Comparison of ENCODE assay signal across 18 cellular contexts in the genomic region with DNA sequence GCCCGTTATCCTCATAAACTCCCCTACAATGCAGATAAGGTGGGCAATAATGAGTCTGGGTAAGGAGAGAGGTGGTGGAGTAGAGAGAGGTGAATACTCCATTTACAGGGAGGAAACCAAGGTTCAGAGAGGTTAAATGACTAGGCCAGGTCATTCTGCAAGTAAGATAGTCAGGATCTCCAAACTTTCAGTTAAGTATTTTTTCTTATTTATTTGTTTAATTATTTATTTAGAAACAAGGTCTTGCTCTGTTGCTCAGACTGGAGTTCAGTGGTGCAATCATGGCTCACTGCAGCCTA. TPM values are rescaled to one million over a fixed set of nuclear protein-coding genes. Genes with fewer than 3 reads are reported as not detected.
DNase-seq lines count a peak whose midpoint lies in the region; ATAC-seq and TF ChIP-seq lines count a peak whose summit lies in the region.
"Had no signal": no experiment of that assay in that cellular context is flagged by ENCODE, and none has a peak within 500 bp of the region (broad histone marks: within the 10 kb centered on the region; RNA-seq: fewer than 3 reads in every experiment).

No MANE protein-coding gene starts in this region.

- no peaks in the 10 kb centered on the region for H3K27me3 Mint-ChIP-seq in activated naive CD4-positive, alpha-beta T cell treated with anti-CD3 and anti-CD28 coated beads for 36 hours (ENCODE audit: low read depth)
- no peaks in the 10 kb centered on the region for H3K27me3 Mint-ChIP-seq in T-cell
- H3K27me3 Mint-ChIP-seq in stimulated activated naive CD8-positive, alpha-beta T cell treated with anti-CD3 and anti-CD28 coated beads, Interleukin-15, Interleukin-2, amounts not matched to agents 100 ng/mL and 50 ng/mL, for 24 hours, result no peaks in the 10 kb centered on the region

- WGBS in psoas muscle, 3 donors, result 59 to 67% (median 65%) methylated on average over 1 of the region's 1 CpG

- H3K27me3 ChIP-seq in dorsolateral prefrontal cortex, result no peaks in the 10 kb centered on the region
- no peaks in the 10 kb centered on the region for H3K27me3 ChIP-seq in psoas muscle (ENCODE audit: insufficient read depth in 3 of 3, low read length in 2 of 3)
- H3K27me3 ChIP-seq: adrenal gland, MG63, right lobe of liver, SJSA1, thyroid gland had no signal

- H3K27ac Mint-ChIP-seq in activated naive CD4-positive, alpha-beta T cell treated with anti-CD3 and anti-CD28 coated beads for 36 hours, result peak overlapping the region; percentile 89
- H3K27ac Mint-ChIP-seq in T-cell, result peak overlapping the region; percentile 88 to 96
- H3K27ac Mint-ChIP-seq in stimulated activated naive CD8-positive, alpha-beta T cell treated with anti-CD3 and anti-CD28 coated beads, Interleukin-15, Interleukin-2, amounts not matched to agents 100 ng/mL and 50 ng/mL, for 24 hours, result peak overlapping the region; percentile 84
- H3K27ac Mint-ChIP-seq: endodermal cell, HFFc6 had no signal

- peaks cover 30% of the 10 kb centered on the region for H3K36me3 Mint-ChIP-seq in activated naive CD4-positive, alpha-beta T cell treated with anti-CD3 and anti-CD28 coated beads for 36 hours (ENCODE audit: low read depth)
- H3K36me3 Mint-ChIP-seq in T-cell, result peaks cover 66% of the 10 kb centered on the region
- peaks cover 41% of the 10 kb centered on the region for H3K36me3 Mint-ChIP-seq in stimulated activated naive CD8-positive, alpha-beta T cell treated with anti-CD3 and anti-CD28 coated beads, Interleukin-15, Interleukin-2, amounts not matched to agents 100 ng/mL and 50 ng/mL, for 24 hours (ENCODE audit: low read depth)

- no peaks in the 10 kb centered on the region for H3K9me3 Mint-ChIP-seq in activated naive CD4-positive, alpha-beta T cell treated with anti-CD3 and anti-CD28 coated beads for 36 hours
- no peaks in the 10 kb centered on the region for H3K9me3 Mint-ChIP-seq in T-cell
- H3K9me3 Mint-ChIP-seq in stimulated activated naive CD8-positive, alpha-beta T cell treated with anti-CD3 and anti-CD28 coated beads, Interleukin-15, Interleukin-2, amounts not matched to agents 100 ng/mL and 50 ng/mL, for 24 hours, result no peaks in the 10 kb centered on the region
- H3K9me3 Mint-ChIP-seq: endodermal cell, HFFc6 had no signal

- H3K4me3 Mint-ChIP-seq in activated naive CD4-positive, alpha-beta T cell treated with anti-CD3 and anti-CD28 coated beads for 36 hours, result no peak overlapping the region
- H3K4me3 Mint-ChIP-seq in T-cell, result peak overlapping the region in 2 of 3 donors; percentile 35 to 58
- H3K4me3 Mint-ChIP-seq in stimulated activated naive CD8-positive, alpha-beta T cell treated with anti-CD3 and anti-CD28 coated beads, Interleukin-15, Interleukin-2, amounts not matched to agents 100 ng/mL and 50 ng/mL, for 24 hours, result peak overlapping the region; percentile 27
- H3K4me3 Mint-ChIP-seq: endodermal cell, HFFc6 had no signal

- no peak for DNase-seq in activated naive CD4-positive, alpha-beta T cell treated with anti-CD3 and anti-CD28 coated beads for 36 hours
- no peak for DNase-seq in activated naive CD4-positive, alpha-beta T cell treated with Interleukin-2 at 50 U/mL for 16 hours
- DNase-seq in T-cell, result no peak
- no peak for DNase-seq in dorsolateral prefrontal cortex
- no peak for DNase-seq in psoas muscle
- DNase-seq in retina, result no peak
- DNase-seq: adrenal gland, endodermal cell, HFFc6, MG63, NCI-H187 treated with DMSO at 0.1 percent for 48 hours, NCI-H524 treated with DMSO at 0.1 percent for 48 hours, right lobe of liver, thyroid gland had no signal

- no peaks in the 10 kb centered on the region for H3K9me3 ChIP-seq in psoas muscle
- H3K9me3 ChIP-seq: adrenal gland, MG63, right lobe of liver, SJSA1, thyroid gland had no signal

- no peaks in the 10 kb centered on the region for H3K4me1 ChIP-seq in psoas muscle
- H3K4me1 ChIP-seq: adrenal gland, right lobe of liver, SJSA1, thyroid gland had no signal

- POLR2A ChIA-PET in T-cell (lab: Charles Lee), result interaction anchor here (0.6 to 1.1 kb wide), 2 partner anchors 17 to 26 kb away, joined by 3 to 4 read pairs; a partner anchor contains a TSS

- no peak overlapping the region for H3K4me3 ChIP-seq in dorsolateral prefrontal cortex
- H3K4me3 ChIP-seq in psoas muscle, result no peak overlapping the region
- H3K4me3 ChIP-seq: adrenal gland, MG63, right lobe of liver, SJSA1, thyroid gland had no signal

- intact Hi-C loops in activated naive CD4-positive, alpha-beta T cell treated with anti-CD3 and anti-CD28 coated beads for 36 hours (cut with micrococcal nuclease), result loop anchor here (1.0 kb wide), 3 partner anchors 18 to 66 kb away; a partner anchor contains a TSS
- intact Hi-C loops in dorsolateral prefrontal cortex (cut with DNase I) (no loop called here), psoas muscle (cut with DNase I) (no loop called here)

- peaks cover 14 to 98% of the 10 kb centered on the region in 2 donors for H3K36me3 ChIP-seq in psoas muscle (ENCODE audit: insufficient read depth in 1 of 2, low read depth in 1 of 2)
- H3K36me3 ChIP-seq: MG63 had no signal

- H3K27ac ChIP-seq in dorsolateral prefrontal cortex, result peak overlapping the region in 38 of 59 donors; percentile 1 to 71 (median 42)
- no peak overlapping the region for H3K27ac ChIP-seq in psoas muscle
- H3K27ac ChIP-seq: adrenal gland, right lobe of liver, SJSA1, thyroid gland had no signal

- CTCF ChIA-PET in activated naive CD4-positive, alpha-beta T cell treated with anti-CD3 and anti-CD28 coated beads for 36 hours (lab: Charles Lee), result interaction anchor here (1.0 to 2.1 kb wide), 5 partner anchors 8 to 76 kb away, joined by 3 to 8 read pairs (median 3); no protein-coding TSS in a partner anchor
- CTCF ChIA-PET in T-cell (lab: Charles Lee), result interaction anchor here (0.5 to 1.4 kb wide), 5 partner anchors 10 to 460 kb away, joined by 3 to 7 read pairs (median 3); a partner anchor contains a TSS

- H3K4me1 Mint-ChIP-seq in activated naive CD4-positive, alpha-beta T cell treated with anti-CD3 and anti-CD28 coated beads for 36 hours (ENCODE audit: low read depth), result peaks cover 31% of the 10 kb centered on the region
- H3K4me1 Mint-ChIP-seq in T-cell, result peaks cover 34 to 61% (median 42%) of the 10 kb centered on the region in 3 donors
- peaks cover 29% of the 10 kb centered on the region for H3K4me1 Mint-ChIP-seq in stimulated activated naive CD8-positive, alpha-beta T cell treated with anti-CD3 and anti-CD28 coated beads, Interleukin-15, Interleukin-2, amounts not matched to agents 100 ng/mL and 50 ng/mL, for 24 hours (ENCODE audit: low read depth)

- ATAC-seq in T-cell (replicated peaks in 1 of 4) (peak in 3 of 4 experiments; percentile 5 to 22 (median 14)), GM21619 (IDR thresholded peaks at IDR 0.05; ENCODE audit: unreplicated experiment) (no peak), psoas muscle (no peak)
- ATAC-seq: right lobe of liver had no signal

- TF ChIP-seq CTCF in dorsolateral prefrontal cortex (IDR thresholded peaks at IDR 0.05 in 54 of 56, conservative IDR thresholded peaks at IDR 0.05 in 2 of 56; ENCODE audit: low read depth in 1 of 56, partially characterized antibody in 56 of 56) (no peak), psoas muscle (IDR thresholded peaks at IDR 0.05) (no peak)

RNA-seq across cellular contexts. Expression of a gene that starts 26.0 kb away (rescaled TPM):
- total RNA-seq in activated naive CD4-positive, alpha-beta T cell treated with anti-CD3 and anti-CD28 coated beads for 36 hours, result 1 to 10 TPM; 4.7 to 5.2 TPM
- total RNA-seq in T-cell (10 to 100 TPM; 10.2 to 30.2 (median 17.3) TPM), dorsolateral prefrontal cortex (10 to 100 TPM in 38 of 120 experiments, 1 to 10 TPM in 82; 3.7 to 19.3 (median 8.5) TPM), psoas muscle (10 to 100 TPM in 3 of 4 donors, 1 to 10 TPM in 1; 5.5 to 15.8 (median 13.3) TPM)
- 10 to 100 TPM in 1 of 3 donors, 1 to 10 TPM in 2; 5.1 to 30.1 (median 8.8) TPM for polyA plus RNA-seq in psoas muscle

RNA-seq across cellular contexts. Expression of a gene that starts 49.7 kb away (rescaled TPM):
- total RNA-seq in activated naive CD4-positive, alpha-beta T cell treated with anti-CD3 and anti-CD28 coated beads for 36 hours, result not detected
- total RNA-seq in T-cell (under 1 TPM in 4 of 5 donors, not detected in 1; 0.08 to 0.19 (median 0.12) TPM), dorsolateral prefrontal cortex (10 to 100 TPM; 17.0 to 82.6 (median 46.4) TPM), psoas muscle (1 to 10 TPM in 3 of 4 donors, under 1 TPM in 1; 0.39 to 4.6 (median 2.1) TPM)
- 1 to 10 TPM in 1 of 3 donors, under 1 TPM in 2; 0.61 to 1.1 (median 0.90) TPM for polyA plus RNA-seq in psoas muscle
- total RNA-seq: mesenteric fat pad had no signal

Comparison
In these comparisons a context has a peak if more than half of its experiments do, and no peak if none do; other contexts are left out.
1. ATAC-seq: peak in T-cell (3 of 4); none in GM21619 (single experiment) and psoas muscle (0 of 4).
2. Peak in every context shown above with its lines, with median percentiles within 50 percentile points of each other: H3K27ac Mint-ChIP-seq.